ENCODE assay signal across 9 cellular contexts in the genomic region with DNA sequence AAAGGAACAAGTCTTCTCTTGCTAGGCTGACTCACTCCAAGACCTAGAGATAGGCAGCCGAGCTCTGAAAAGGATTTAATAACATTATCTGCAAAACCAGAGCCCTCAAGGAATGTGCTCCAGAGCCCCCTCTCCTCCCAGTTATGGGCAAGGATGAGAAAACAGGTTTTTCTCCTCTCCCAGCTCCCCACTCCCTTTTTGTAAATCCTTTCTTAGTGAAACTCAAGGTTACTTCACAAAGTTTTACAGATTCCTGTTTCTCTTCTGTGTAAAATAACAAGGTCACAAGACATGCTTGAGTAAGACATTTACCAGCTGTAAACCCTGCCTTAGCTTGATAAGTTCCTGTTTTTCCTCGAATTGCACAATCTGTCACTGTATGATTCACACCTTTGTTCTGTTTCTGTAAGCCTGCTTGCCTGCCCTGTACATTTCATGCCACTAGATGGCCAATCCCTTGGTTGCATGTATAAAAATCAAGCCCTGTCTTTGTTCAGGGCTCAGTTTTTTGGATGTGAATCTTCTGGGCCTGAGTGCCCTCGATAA.
DNase-seq lines count a peak whose midpoint lies in the region; ATAC-seq and TF ChIP-seq lines count a peak whose summit lies in the region.
"Had no signal": no experiment of that assay in that cellular context is flagged by ENCODE, and none has a peak within 500 bp of the region (broad histone marks: within the 10 kb centered on the region; RNA-seq: fewer than 3 reads in every experiment).

No MANE protein-coding gene starts in this region.

- DNase-seq in A172 (ENCODE audit: low spot score) (peak; percentile 37), MM.1S (peak; percentile 45), endodermal cell (no peak), smooth muscle cell (lab: John Stamatoyannopoulos, UW; ENCODE audit: unreplicated experiment) (no peak), T-helper 17 cell (no peak)
- DNase-seq: activated naive CD8-positive, alpha-beta T cell treated with anti-CD3 and anti-CD28 coated beads, Interleukin-2, amount 10 ng/mL, durations not matched to agents 7 days and 5 days had no signal

- no peaks in the 10 kb centered on the region for H3F3A ChIP-seq in MM.1S (ENCODE audit: insufficient read depth, low read length)
- no peaks in the 10 kb centered on the region for H3F3A ChIP-seq in smooth muscle cell (ENCODE audit: low read depth)

- H4K20me1 ChIP-seq in MM.1S (ENCODE audit: insufficient read depth, low read length), result no peaks in the 10 kb centered on the region
- H4K20me1 ChIP-seq in smooth muscle cell (ENCODE audit: low read depth), result no peaks in the 10 kb centered on the region

- H3K9me3 ChIP-seq in MM.1S (replicated peaks; ENCODE audit: insufficient read depth, low read length) (no peaks in the 10 kb centered on the region), endodermal cell (ENCODE audit: control insufficient read depth, low read length) (peaks cover 35% of the 10 kb centered on the region), smooth muscle cell (replicated peaks; ENCODE audit: low read depth) (no peaks in the 10 kb centered on the region), T-helper 17 cell (ENCODE audit: control insufficient read depth, low read length, poor library complexity, severe bottlenecking) (no peaks in the 10 kb centered on the region)

- H3K4me3 Mint-ChIP-seq in endodermal cell, result no peak overlapping the region
- H3K4me3 Mint-ChIP-seq in T-helper 17 cell, result no peak overlapping the region
- H3K4me3 Mint-ChIP-seq: activated naive CD8-positive, alpha-beta T cell treated with anti-CD3 and anti-CD28 coated beads, Interleukin-2, amount 10 ng/mL, durations not matched to agents 7 days and 5 days had no signal

- no peaks in the 10 kb centered on the region for H3K27me3 Mint-ChIP-seq in endodermal cell (ENCODE audit: insufficient read depth)
- no peaks in the 10 kb centered on the region for H3K27me3 Mint-ChIP-seq in T-helper 17 cell
- H3K27me3 Mint-ChIP-seq: activated naive CD8-positive, alpha-beta T cell treated with anti-CD3 and anti-CD28 coated beads, Interleukin-2, amount 10 ng/mL, durations not matched to agents 7 days and 5 days had no signal

- H3K4me1 Mint-ChIP-seq in endodermal cell (no peaks in the 10 kb centered on the region), T-helper 17 cell (no peaks in the 10 kb centered on the region)
- H3K4me1 Mint-ChIP-seq: activated naive CD8-positive, alpha-beta T cell treated with anti-CD3 and anti-CD28 coated beads, Interleukin-2, amount 10 ng/mL, durations not matched to agents 7 days and 5 days had no signal

- H3K27ac ChIP-seq in MM.1S (ENCODE audit: low read length), result no peak overlapping the region
- no peak overlapping the region for H3K27ac ChIP-seq in endodermal cell (ENCODE audit: low read depth, low read length)
- H3K27ac ChIP-seq in smooth muscle cell (ENCODE audit: low read depth), result peak overlapping the region; percentile 47

- TF ChIP-seq CTCF in MM.1S (IDR thresholded peaks at IDR 0.05; ENCODE audit: low read length), result peak; percentile 64
- TF ChIP-seq CTCF in endodermal cell (conservative IDR thresholded peaks at IDR 0.05), result peak; percentile 59
- TF ChIP-seq CTCF in smooth muscle cell (IDR thresholded peaks at IDR 0.05; ENCODE audit: borderline replicate concordance, insufficient read depth, poor library complexity, severe bottlenecking), result peak; percentile 29

- H3K4me1 ChIP-seq in MM.1S (ENCODE audit: low read length), result no peaks in the 10 kb centered on the region
- peaks cover 3% of the 10 kb centered on the region for H3K4me1 ChIP-seq in endodermal cell (ENCODE audit: control insufficient read depth, insufficient read depth, low read length)
- no peaks in the 10 kb centered on the region for H3K4me1 ChIP-seq in smooth muscle cell (ENCODE audit: low read depth)

- WGBS in endodermal cell (ENCODE audit: insufficient coverage in 1 of 2, insufficient read length in 1 of 2), 2 experiments, result 86 to 100% methylated on average over 1 to 3 of the region's 3 CpGs
- 45% methylated on average over 3 of the region's 3 CpGs for WGBS in smooth muscle cell (ENCODE audit: low lambda C conversion rate)

- H3K79me2 ChIP-seq in MM.1S (ENCODE audit: low read length), result no peaks in the 10 kb centered on the region
- H3K79me2 ChIP-seq in smooth muscle cell (ENCODE audit: low read depth), result no peaks in the 10 kb centered on the region

- ATAC-seq in GM19397 (IDR thresholded peaks at IDR 0.05; ENCODE audit: unreplicated experiment) (peak; percentile 76), T-helper 17 cell (no peak), GM19035 (IDR thresholded peaks at IDR 0.05; ENCODE audit: unreplicated experiment) (no peak), GM21367 (IDR thresholded peaks at IDR 0.05; ENCODE audit: unreplicated experiment) (no peak)

- H2AFZ ChIP-seq in MM.1S (ENCODE audit: low read length), result no peak overlapping the region
- no peak overlapping the region for H2AFZ ChIP-seq in smooth muscle cell (ENCODE audit: low read depth)

- H3K27ac Mint-ChIP-seq in endodermal cell, result no peak overlapping the region
- no peak overlapping the region for H3K27ac Mint-ChIP-seq in T-helper 17 cell
- H3K27ac Mint-ChIP-seq: activated naive CD8-positive, alpha-beta T cell treated with anti-CD3 and anti-CD28 coated beads, Interleukin-2, amount 10 ng/mL, durations not matched to agents 7 days and 5 days had no signal

- H3K9ac ChIP-seq in MM.1S (ENCODE audit: low read length) (no peak overlapping the region), endodermal cell (ENCODE audit: extremely low read depth, low read length, poor library complexity, severe bottlenecking) (no peak overlapping the region), smooth muscle cell (ENCODE audit: low read depth) (no peak overlapping the region)

- H3K36me3 ChIP-seq in MM.1S (replicated peaks; ENCODE audit: insufficient read depth, low read length) (no peaks in the 10 kb centered on the region), endodermal cell (ENCODE audit: control insufficient read depth, insufficient read depth, low read length) (no peaks in the 10 kb centered on the region), smooth muscle cell (ENCODE audit: low read depth) (no peaks in the 10 kb centered on the region)

- H3K27me3 ChIP-seq in MM.1S (replicated peaks; ENCODE audit: insufficient read depth, low read length) (no peaks in the 10 kb centered on the region), endodermal cell (ENCODE audit: control insufficient read depth, insufficient read depth, low read length, poor library complexity, severe bottlenecking) (no peaks in the 10 kb centered on the region), smooth muscle cell (ENCODE audit: low read depth) (no peaks in the 10 kb centered on the region)

- no peaks in the 10 kb centered on the region for H3K36me3 Mint-ChIP-seq in endodermal cell (ENCODE audit: low read depth)
- H3K36me3 Mint-ChIP-seq in T-helper 17 cell (ENCODE audit: low read depth), result no peaks in the 10 kb centered on the region
- H3K36me3 Mint-ChIP-seq: activated naive CD8-positive, alpha-beta T cell treated with anti-CD3 and anti-CD28 coated beads, Interleukin-2, amount 10 ng/mL, durations not matched to agents 7 days and 5 days had no signal

- no peak overlapping the region for H3K4me3 ChIP-seq in MM.1S (ENCODE audit: low read length)
- H3K4me3 ChIP-seq in endodermal cell (ENCODE audit: low read length), result no peak overlapping the region
- H3K4me3 ChIP-seq in smooth muscle cell, result no peak overlapping the region

- no peak overlapping the region for H3K4me2 ChIP-seq in MM.1S (ENCODE audit: low read depth, low read length)
- no peak overlapping the region for H3K4me2 ChIP-seq in smooth muscle cell

- no peaks in the 10 kb centered on the region for H3K9me2 ChIP-seq in MM.1S (replicated peaks; ENCODE audit: insufficient read depth, low read length)

- H3K9me3 Mint-ChIP-seq in endodermal cell, result peaks cover 31% of the 10 kb centered on the region

Comparison
In these comparisons a context has a peak if more than half of its experiments do, and no peak if none do; other contexts are left out.
1. DNase-seq: peak in A172 (single experiment) and MM.1S (single experiment); none in endodermal cell (single experiment), smooth muscle cell (single experiment) and T-helper 17 cell (0 of 3).
2. Peak in every context shown above with its lines, with median percentiles within 50 percentile points of each other: CTCF ChIP-seq.